In the genomic region with DNA sequence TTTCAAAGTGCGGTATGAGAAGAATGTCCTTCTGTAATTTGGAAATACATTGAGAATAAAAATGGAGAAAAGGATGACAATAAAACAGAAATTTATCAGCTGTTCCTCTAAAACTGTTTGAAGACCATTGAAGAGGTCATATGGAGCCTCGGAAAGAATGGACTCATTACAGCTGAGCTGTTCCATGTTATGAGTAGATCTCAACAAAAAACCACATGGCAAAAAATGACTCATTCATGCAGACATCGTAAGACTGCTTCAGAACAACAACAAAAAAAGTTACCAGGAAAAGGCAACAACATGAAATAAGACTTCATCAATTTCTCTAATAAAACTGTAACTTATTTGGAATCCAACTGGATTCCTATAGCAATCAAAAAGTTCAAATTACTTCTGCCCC, we compare ENCODE assay signal across 31 cellular contexts. TPM values are rescaled to one million over a fixed set of nuclear protein-coding genes. Genes with fewer than 3 reads are reported as not detected.
DNase-seq lines count a peak whose midpoint lies in the region; ATAC-seq, FAIRE-seq and TF ChIP-seq lines count a peak whose summit lies in the region.
"Had no signal": no experiment of that assay in that cellular context is flagged by ENCODE, and none has a peak within 500 bp of the region (broad histone marks: within the 10 kb centered on the region; RNA-seq: fewer than 3 reads in every experiment).

No MANE protein-coding gene starts in this region.

- peak; percentile 28 for DNase-seq in GM23248
- DNase-seq in M059J (ENCODE audit: low read depth): peak; percentile 10
- DNase-seq in astrocyte of the spinal cord (ENCODE audit: low read depth, low spot score): peak; percentile 6
- DNase-seq in kidney: no peak
- no peak for DNase-seq in CD4-positive, alpha-beta T cell
- no peak for DNase-seq in dedifferentiated amniotic fluid mesenchymal stem cell (ENCODE audit: extremely low spot score)
- DNase-seq in activated naive CD4-positive, alpha-beta T cell (lab: John Stamatoyannopoulos, UW): no peak
- DNase-seq: activated CD8-positive, alpha-beta T cell treated with anti-CD3 and anti-CD28 coated beads for 36 hours; activated gamma-delta T cell treated with Interleukin-2 at 50 U/mL for 16 hours; amniotic stem cell; dermis blood vessel endothelial cell; DMS153; heart left ventricle; Kasumi-1; mammary epithelial cell; NCI-H1436 treated with DMSO at 0.1 percent for 48 hours; NCI-H510A treated with DMSO at 0.1 percent for 48 hours; Peyer's patch; posterior cingulate gyrus; T-helper 1 cell had no signal

- FAIRE-seq in kidney (lab: Jason Lieb, UNC): peak; percentile 23
- FAIRE-seq: endometrium, TTC549 had no signal

- WGBS in GM23248 (ENCODE audit: low coverage in 1 of 2, low lambda C conversion rate in 2 of 2, missing lambda C conversion rate in 2 of 2), 2 experiments: 21 to 29% methylated on average over 3 of the region's 3 CpGs

- H3K79me2 ChIP-seq in GM23248 (ENCODE audit: insufficient read depth): no peaks in the 10 kb centered on the region

- H3K36me3 ChIP-seq in GM23248 (ENCODE audit: low read depth) (no peaks in the 10 kb centered on the region), kidney (ENCODE audit: control insufficient read depth in 1 of 2, insufficient read depth in 2 of 2, low read length in 2 of 2) (no peaks in the 10 kb centered on the region)
- H3K36me3 ChIP-seq: heart left ventricle, neural progenitor cell, Peyer's patch, SJSA1, tibial nerve had no signal

- H3K4me1 ChIP-seq in GM23248 (ENCODE audit: insufficient read depth) (no peaks in the 10 kb centered on the region), kidney (ENCODE audit: control insufficient read depth in 1 of 2, insufficient read depth in 1 of 2, low read depth in 1 of 2, low read length in 2 of 2) (no peaks in the 10 kb centered on the region)
- H3K4me1 ChIP-seq: heart left ventricle, neural progenitor cell, Peyer's patch, SJSA1, tibial nerve had no signal

- H3K4me3 ChIP-seq in GM23248 (no peak overlapping the region), astrocyte of the spinal cord (ENCODE audit: low read depth, low read length) (no peak overlapping the region), kidney (ENCODE audit: low read length in 2 of 2) (no peak overlapping the region)
- H3K4me3 ChIP-seq: heart left ventricle, neural progenitor cell, Peyer's patch, SJSA1, tibial nerve had no signal

- H4K20me1 ChIP-seq in GM23248 (ENCODE audit: insufficient read depth): no peaks in the 10 kb centered on the region

- CTCF ChIA-PET in CD4-positive, alpha-beta T cell (lab: Charles Lee): no interaction called here

- H3K27me3 Mint-ChIP-seq in CD4-positive, alpha-beta T cell: no peaks in the 10 kb centered on the region
- H3K27me3 Mint-ChIP-seq: activated CD8-positive, alpha-beta T cell treated with anti-CD3 and anti-CD28 coated beads for 36 hours; stimulated activated naive CD8-positive, alpha-beta T cell treated with anti-CD3 and anti-CD28 coated beads, Interleukin-15, Interleukin-2, amounts not matched to agents 100 ng/mL and 50 ng/mL, for 24 hours had no signal

- H3K9ac ChIP-seq in GM23248 (no peak overlapping the region), kidney (ENCODE audit: low read length in 2 of 2) (no peak overlapping the region)
- H3K9ac ChIP-seq: neural progenitor cell had no signal

- H3K36me3 Mint-ChIP-seq in CD4-positive, alpha-beta T cell (ENCODE audit: low read depth): no peaks in the 10 kb centered on the region
- H3K36me3 Mint-ChIP-seq: CD14-positive monocyte, neural progenitor cell had no signal

- no peaks in the 10 kb centered on the region for H3K4me1 Mint-ChIP-seq in CD4-positive, alpha-beta T cell (ENCODE audit: low read depth)
- H3K4me1 Mint-ChIP-seq: CD14-positive monocyte, neural progenitor cell had no signal

- intact Hi-C loops in kidney (cut with DNase I): no loop called here
- intact Hi-C loops in CD4-positive, alpha-beta T cell (cut with DNase I, micrococcal nuclease): no loop called here

- H3K9me3 ChIP-seq in GM23248 (ENCODE audit: low read depth) (no peaks in the 10 kb centered on the region), kidney (ENCODE audit: control insufficient read depth in 1 of 2, low read length in 2 of 2) (no peaks in the 10 kb centered on the region)
- no peaks in the 10 kb centered on the region for H3K9me3 ChIP-seq in CD4-positive, alpha-beta T cell (ENCODE audit: control insufficient read depth, low read length)
- H3K9me3 ChIP-seq: heart left ventricle, Peyer's patch, SJSA1, tibial nerve had no signal

- H3K27ac ChIP-seq in GM23248: no peak overlapping the region
- H3K27ac ChIP-seq in kidney (ENCODE audit: low read depth in 2 of 2, low read length in 2 of 2): no peak overlapping the region
- H3K27ac ChIP-seq in CD4-positive, alpha-beta T cell (ENCODE audit: low read depth, low read length): no peak overlapping the region
- H3K27ac ChIP-seq: heart left ventricle, neural progenitor cell, Peyer's patch, SJSA1, tibial nerve had no signal

- H3K9me2 ChIP-seq in GM23248 (ENCODE audit: insufficient read depth): no peaks in the 10 kb centered on the region

- H2AFZ ChIP-seq in GM23248: no peak overlapping the region
- H2AFZ ChIP-seq: neural progenitor cell had no signal

- H3K4me3 Mint-ChIP-seq in CD4-positive, alpha-beta T cell: no peak overlapping the region
- H3K4me3 Mint-ChIP-seq: activated CD8-positive, alpha-beta T cell treated with anti-CD3 and anti-CD28 coated beads for 36 hours; CD14-positive monocyte; neural progenitor cell; stimulated activated naive CD8-positive, alpha-beta T cell treated with anti-CD3 and anti-CD28 coated beads, Interleukin-15, Interleukin-2, amounts not matched to agents 100 ng/mL and 50 ng/mL, for 24 hours had no signal

- no peaks in the 10 kb centered on the region for H3K9me3 Mint-ChIP-seq in CD4-positive, alpha-beta T cell
- H3K9me3 Mint-ChIP-seq: activated CD8-positive, alpha-beta T cell treated with anti-CD3 and anti-CD28 coated beads for 36 hours; stimulated activated naive CD8-positive, alpha-beta T cell treated with anti-CD3 and anti-CD28 coated beads, Interleukin-15, Interleukin-2, amounts not matched to agents 100 ng/mL and 50 ng/mL, for 24 hours had no signal

- no peaks in the 10 kb centered on the region for H3F3A ChIP-seq in GM23248 (ENCODE audit: insufficient read depth)

- no peak overlapping the region for H3K27ac Mint-ChIP-seq in CD4-positive, alpha-beta T cell
- H3K27ac Mint-ChIP-seq: activated CD8-positive, alpha-beta T cell treated with anti-CD3 and anti-CD28 coated beads for 36 hours; CD14-positive monocyte; neural progenitor cell; stimulated activated naive CD8-positive, alpha-beta T cell treated with anti-CD3 and anti-CD28 coated beads, Interleukin-15, Interleukin-2, amounts not matched to agents 100 ng/mL and 50 ng/mL, for 24 hours had no signal

- TF ChIP-seq CTCF in astrocyte of the spinal cord (IDR thresholded peaks at IDR 0.05; ENCODE audit: low read depth, low read length) (no peak), kidney (IDR thresholded peaks at IDR 0.05; ENCODE audit: borderline replicate concordance, extremely low read depth, insufficient read depth) (no peak)
- TF ChIP-seq CTCF in CD4-positive, alpha-beta T cell (IDR thresholded peaks at IDR 0.05): no peak

- no peaks in the 10 kb centered on the region; the same call in 1 of the 2 replicates for H3K27me3 ChIP-seq in GM23248 (replicated peaks; ENCODE audit: insufficient read depth)
- H3K27me3 ChIP-seq in CD4-positive, alpha-beta T cell (ENCODE audit: control insufficient read depth, insufficient read depth, low read length): no peaks in the 10 kb centered on the region
- H3K27me3 ChIP-seq: neural progenitor cell, Peyer's patch, SJSA1, tibial nerve had no signal

- no peak overlapping the region for H3K4me2 ChIP-seq in GM23248 (ENCODE audit: unreplicated experiment)
- H3K4me2 ChIP-seq: neural progenitor cell had no signal

- POLR2A ChIA-PET in CD4-positive, alpha-beta T cell (lab: Charles Lee): no interaction called here

- in situ Hi-C loops in GM23248 (cut with MboI): no loop called here
- in situ Hi-C loops in astrocyte of the spinal cord (cut with HindIII; ENCODE audit: low sequenced_read_pairs): no loop called here

- no peak for ATAC-seq in CD4-positive, alpha-beta T cell (ENCODE audit: poor library complexity)
- no peak for ATAC-seq in HG02588 (IDR thresholded peaks at IDR 0.05; ENCODE audit: unreplicated experiment)
- ATAC-seq: activated CD4-positive, CD25-positive, alpha-beta regulatory T cell treated with anti-CD3 and anti-CD28 coated beads, Interleukin-2, amount 50 U/mL, for 24 hours; activated CD8-positive, alpha-beta T cell treated with anti-CD3 and anti-CD28 coated beads for 36 hours; heart left ventricle; sciatic nerve had no signal

RNA-seq across cellular contexts. Expression of a gene that starts 39.7 kb away (rescaled TPM):
- not detected in 2 replicates for total RNA-seq in GM23248 (2014; rRNA removed; shearing (Covaris generic))
- polyA plus RNA-seq in GM23248 (2016; fragmentation: Nextera tagmentation; extraction: Ambion mirVana) (not detected in 2 replicates), kidney (ENCODE audit: insufficient read depth, low read depth, low replicate concordance) (not detected)
- total RNA-seq in M059J (2014; rRNA removed; shearing (Covaris generic)): not detected in 2 replicates
- total RNA-seq in kidney: not detected
- total RNA-seq in CD4-positive, alpha-beta T cell: not detected
- total RNA-seq: activated CD8-positive, alpha-beta T cell treated with anti-CD3 and anti-CD28 coated beads for 36 hours; cardiac septum; dermis blood vessel endothelial cell; heart left ventricle; mammary epithelial cell; Peyer's patch; sciatic nerve; SJSA1; tibial nerve had no signal
- polyA plus RNA-seq: CD14-positive monocyte, heart left ventricle, mammary epithelial cell had no signal

RNA-seq across cellular contexts. Expression of a gene that starts 43.4 kb away (rescaled TPM):
- not detected in 2 replicates for total RNA-seq in GM23248 (2014; rRNA removed; shearing (Covaris generic))
- polyA plus RNA-seq in GM23248 (2016; fragmentation: Nextera tagmentation; extraction: Ambion mirVana): 0.04 and 0.29 TPM in 2 replicates
- not detected in 2 replicates for total RNA-seq in M059J (2014; rRNA removed; shearing (Covaris generic))
- 1.5 TPM for total RNA-seq in kidney
- 0.41 TPM for polyA plus RNA-seq in kidney (ENCODE audit: insufficient read depth, low read depth, low replicate concordance)
- under 1 TPM; 0.19 to 0.39 TPM for total RNA-seq in CD4-positive, alpha-beta T cell
- total RNA-seq: dermis blood vessel endothelial cell had no signal

Comparison
In these comparisons a context has a peak if more than half of its experiments do, and no peak if none do; other contexts are left out.
1. DNase-seq: peak in GM23248 (single experiment), M059J (single experiment) and astrocyte of the spinal cord (single experiment); none in kidney (single experiment), CD4-positive, alpha-beta T cell (0 of 10), dedifferentiated amniotic fluid mesenchymal stem cell (single experiment) and activated naive CD4-positive, alpha-beta T cell (0 of 4).